ENCODE assay signal across 8 cellular contexts in the genomic region with DNA sequence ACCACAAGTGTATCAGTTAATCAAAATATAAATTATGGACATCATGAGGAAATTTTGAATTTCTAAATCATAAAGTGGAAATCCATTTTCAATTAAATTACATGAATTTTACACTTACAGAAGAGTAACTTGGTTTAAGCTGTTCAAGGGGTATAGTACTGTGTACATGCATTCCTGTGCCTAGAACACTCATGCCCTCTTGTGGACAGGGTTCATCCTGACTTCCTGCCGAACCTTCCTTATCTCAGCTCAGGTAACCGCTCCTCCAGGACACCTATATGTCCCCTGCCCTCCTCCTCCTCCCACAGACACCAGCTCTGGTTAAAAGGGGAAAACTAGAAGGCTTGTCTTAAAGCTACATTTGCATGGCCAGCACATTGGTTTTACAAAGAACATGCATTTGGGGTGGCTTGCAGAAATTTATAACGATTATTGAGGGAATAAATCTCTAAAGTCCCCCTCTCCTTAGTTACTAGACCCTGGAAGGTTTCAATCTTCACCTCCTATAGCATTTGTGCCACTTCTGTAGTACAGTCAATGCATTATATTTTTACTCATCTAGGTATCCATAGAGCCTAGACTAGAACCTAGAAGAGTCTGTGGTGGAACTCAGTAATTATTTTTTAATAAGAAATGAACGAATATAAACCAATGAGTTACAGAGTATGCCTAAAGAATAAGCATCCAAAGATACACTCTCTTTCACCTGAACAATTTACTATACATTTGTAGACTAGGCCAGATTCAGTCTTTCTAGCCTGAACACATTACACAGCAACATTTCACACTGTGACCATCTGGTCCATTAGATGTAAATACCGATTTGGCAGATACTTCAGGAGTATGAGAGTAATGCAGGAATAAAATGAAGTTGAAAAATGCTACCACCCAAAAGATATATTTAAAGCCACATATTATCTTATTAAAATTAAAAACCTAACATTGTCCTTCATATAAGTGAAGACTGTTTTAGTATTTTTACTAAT.
DNase-seq lines count a peak whose midpoint lies in the region; ATAC-seq and TF ChIP-seq lines count a peak whose summit lies in the region.

No MANE protein-coding gene starts in this region.

- no peak overlapping the region for H3K27ac ChIP-seq in body of pancreas

- TF ChIP-seq POLR2A in body of pancreas (IDR thresholded peaks at IDR 0.05) = no peak

- peak in 6 of 7 experiments; percentile 22 to 41 (median 32) for TF ChIP-seq CTCF in body of pancreas (IDR thresholded peaks at IDR 0.05)

- H3K27me3 ChIP-seq in body of pancreas = no peaks in the 10 kb centered on the region

- H3K36me3 ChIP-seq in body of pancreas (replicated peaks in 1 of 2; ENCODE audit: insufficient read depth in 1 of 2, low read depth in 2 of 2) = no peaks in the 10 kb centered on the region

- H3K9me3 ChIP-seq in body of pancreas = no peaks in the 10 kb centered on the region

- 37% methylated on average over 5 of the region's 5 CpGs for WGBS in body of pancreas, 2 donors

- intact Hi-C loops in body of pancreas (cut with DNase I) = no loop called here

- ATAC-seq in GM19025 (IDR thresholded peaks at IDR 0.05; ENCODE audit: low read depth, unreplicated experiment) (peak; percentile 69), HG03135 (IDR thresholded peaks at IDR 0.05; ENCODE audit: unreplicated experiment) (peak; percentile 84), body of pancreas (no peak)

- DNase-seq in Caki2 (ENCODE audit: low read depth) (peak; percentile 46), NCI-H2227 (lab: John Stamatoyannopoulos, UW; ENCODE audit: unreplicated experiment) (peak; percentile 55), body of pancreas (peak in 3 of 4 donors; percentile 15 to 29 (median 27)), lung microvascular endothelial cell (ENCODE audit: low read depth in 2 of 2) (peak; percentile 48 to 89), epidermal melanocyte (ENCODE audit: insufficient read length, low spot score) (no peak)
- DNase-seq in stimulated activated CD4-positive, alpha-beta T cell treated with anti-CD3 and anti-CD28 coated beads, Interleukin-1b, Interleukin-23, amount 100 ng/mL, for 48 hours = no peak

- in situ Hi-C loops in Caki2 (cut with HindIII; ENCODE audit: low pct_unique_long_range_greater_than_20kb, low sequenced_read_pairs) = no loop called here

- no peaks in the 10 kb centered on the region for H3K4me1 ChIP-seq in body of pancreas

- no peak overlapping the region for H3K4me3 ChIP-seq in body of pancreas

Comparison
In these comparisons a context has a peak if more than half of its experiments do, and no peak if none do; other contexts are left out.
1. DNase-seq: peak in Caki2 (single experiment), NCI-H2227 (single experiment), body of pancreas (3 of 4) and lung microvascular endothelial cell (2 of 2); none in stimulated activated CD4-positive, alpha-beta T cell treated with anti-CD3 and anti-CD28 coated beads, Interleukin-1b, Interleukin-23, amount 100 ng/mL, for 48 hours (single experiment) and epidermal melanocyte (single experiment).